Comparison of ENCODE assay signal across 9 cellular contexts in the genomic region with DNA sequence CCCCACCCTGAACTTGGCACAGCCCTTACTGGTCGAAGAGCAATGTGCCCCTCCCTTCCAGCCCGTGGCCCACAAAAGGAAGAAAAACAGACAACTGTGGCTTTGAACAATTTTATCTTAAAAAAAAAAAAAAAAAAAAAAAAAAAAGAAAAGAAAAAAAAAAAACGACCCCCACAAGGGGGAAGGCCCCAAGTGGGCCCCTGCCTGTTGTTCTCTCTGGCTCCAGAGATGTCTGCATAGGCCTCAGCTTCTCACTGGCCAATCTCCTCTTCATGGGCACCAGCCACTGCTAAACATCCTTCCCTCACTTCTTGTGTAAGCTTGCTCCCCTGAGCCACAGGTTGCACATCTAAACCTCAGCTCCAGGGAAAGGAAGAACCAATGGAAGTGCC. TPM values are rescaled to one million over a fixed set of nuclear protein-coding genes. Genes with fewer than 3 reads are reported as not detected.
DNase-seq lines count a peak whose midpoint lies in the region; ATAC-seq and TF ChIP-seq lines count a peak whose summit lies in the region.
"Had no signal": no experiment of that assay in that cellular context is flagged by ENCODE, and none has a peak within 500 bp of the region (broad histone marks: within the 10 kb centered on the region; RNA-seq: fewer than 3 reads in every experiment).

No MANE protein-coding gene starts in this region.

- DNase-seq in activated T-cell treated with anti-CD3 and anti-CD28 coated beads, Interleukin-2, amount 50 U/mL, for 24 hours = no peak
- no peak for DNase-seq in activated T-cell treated with anti-CD3 and anti-CD28 coated beads for 4 hours
- DNase-seq in activated naive CD8-positive, alpha-beta T cell treated with anti-CD3 and anti-CD28 coated beads, Interleukin-2, amount 10 ng/mL, durations not matched to agents 7 days and 5 days = no peak
- no peak for DNase-seq in right lobe of liver
- DNase-seq in caudate nucleus (lab: John Stamatoyannopoulos, UW) = no peak
- no peak for DNase-seq in substantia nigra (lab: John Stamatoyannopoulos, UW)

- no peaks in the 10 kb centered on the region for H3K27me3 ChIP-seq in right lobe of liver
- H3K27me3 ChIP-seq in stomach smooth muscle (ENCODE audit: control insufficient read depth in 1 of 2, insufficient read depth in 2 of 2, low read length in 2 of 2) = no peaks in the 10 kb centered on the region

- H3K36me3 ChIP-seq in right lobe of liver (peaks cover 6 to 41% (median 21%) of the 10 kb centered on the region in 4 donors), stomach smooth muscle (ENCODE audit: control insufficient read depth in 2 of 2, insufficient read depth in 2 of 2, low read length in 2 of 2) (peaks cover 35 to 36% of the 10 kb centered on the region in 2 donors)

- intact Hi-C loops in right lobe of liver (cut with DNase I) = no loop called here

- no peaks in the 10 kb centered on the region for H3K9me3 Mint-ChIP-seq in activated T-cell treated with anti-CD3 and anti-CD28 coated beads, Interleukin-2, amount 50 U/mL, for 24 hours
- H3K9me3 Mint-ChIP-seq in activated naive CD8-positive, alpha-beta T cell treated with anti-CD3 and anti-CD28 coated beads, Interleukin-2, amount 10 ng/mL, durations not matched to agents 7 days and 5 days = no peaks in the 10 kb centered on the region

- no peak for ATAC-seq in activated naive CD8-positive, alpha-beta T cell treated with anti-CD3 and anti-CD28 coated beads, Interleukin-2, amount 10 ng/mL, durations not matched to agents 7 days and 5 days (ENCODE audit: low read depth)
- ATAC-seq in right lobe of liver = peak in 2 of 4 donors; percentile 2 to 3
- no peak for ATAC-seq in HG02678 (IDR thresholded peaks at IDR 0.05; ENCODE audit: unreplicated experiment)

- H3K4me1 Mint-ChIP-seq in activated T-cell treated with anti-CD3 and anti-CD28 coated beads, Interleukin-2, amount 50 U/mL, for 24 hours (ENCODE audit: low read depth) = peaks cover 51% of the 10 kb centered on the region
- peaks cover 34% of the 10 kb centered on the region for H3K4me1 Mint-ChIP-seq in activated naive CD8-positive, alpha-beta T cell treated with anti-CD3 and anti-CD28 coated beads, Interleukin-2, amount 10 ng/mL, durations not matched to agents 7 days and 5 days

- peak overlapping the region; percentile 97 for H3K27ac Mint-ChIP-seq in activated T-cell treated with anti-CD3 and anti-CD28 coated beads, Interleukin-2, amount 50 U/mL, for 24 hours
- H3K27ac Mint-ChIP-seq in activated naive CD8-positive, alpha-beta T cell treated with anti-CD3 and anti-CD28 coated beads, Interleukin-2, amount 10 ng/mL, durations not matched to agents 7 days and 5 days = peak overlapping the region; percentile 90

- peak overlapping the region; percentile 89 for H3K4me3 Mint-ChIP-seq in activated T-cell treated with anti-CD3 and anti-CD28 coated beads, Interleukin-2, amount 50 U/mL, for 24 hours
- peak overlapping the region; percentile 93 for H3K4me3 Mint-ChIP-seq in activated naive CD8-positive, alpha-beta T cell treated with anti-CD3 and anti-CD28 coated beads, Interleukin-2, amount 10 ng/mL, durations not matched to agents 7 days and 5 days

- H3K36me3 Mint-ChIP-seq in activated T-cell treated with anti-CD3 and anti-CD28 coated beads, Interleukin-2, amount 50 U/mL, for 24 hours (ENCODE audit: low read depth) = peaks cover 63% of the 10 kb centered on the region
- peaks cover 26% of the 10 kb centered on the region for H3K36me3 Mint-ChIP-seq in activated naive CD8-positive, alpha-beta T cell treated with anti-CD3 and anti-CD28 coated beads, Interleukin-2, amount 10 ng/mL, durations not matched to agents 7 days and 5 days

- H3K9me3 ChIP-seq in right lobe of liver = no peaks in the 10 kb centered on the region
- no peaks in the 10 kb centered on the region for H3K9me3 ChIP-seq in stomach smooth muscle (ENCODE audit: control insufficient read depth in 2 of 2, low read length in 2 of 2)

- no peaks in the 10 kb centered on the region for H3K27me3 Mint-ChIP-seq in activated T-cell treated with anti-CD3 and anti-CD28 coated beads, Interleukin-2, amount 50 U/mL, for 24 hours
- H3K27me3 Mint-ChIP-seq in activated naive CD8-positive, alpha-beta T cell treated with anti-CD3 and anti-CD28 coated beads, Interleukin-2, amount 10 ng/mL, durations not matched to agents 7 days and 5 days = no peaks in the 10 kb centered on the region

- H3K4me1 ChIP-seq in right lobe of liver (peaks cover 0 to 21% (median 7%) of the 10 kb centered on the region in 4 donors), stomach smooth muscle (ENCODE audit: control insufficient read depth, insufficient read depth, low read length) (peaks cover 18% of the 10 kb centered on the region)

- POLR2A ChIA-PET in activated naive CD8-positive, alpha-beta T cell treated with anti-CD3 and anti-CD28 coated beads, Interleukin-2, amount 10 ng/mL, durations not matched to agents 7 days and 5 days (lab: Charles Lee) = interaction anchor here (0.6 to 3.6 kb wide), 13 partner anchors 8 to 393 kb away, joined by 3 to 35 read pairs (median 6); partner anchors contain the start of genes ARHGAP30, DEDD, F11R and NIT1

- TF ChIP-seq POLR2A in right lobe of liver (IDR thresholded peaks at IDR 0.05) = no peak

- no peak for TF ChIP-seq CTCF in right lobe of liver (IDR thresholded peaks at IDR 0.05)

- H3K4me3 ChIP-seq in right lobe of liver = peak overlapping the region; percentile 58 to 80 (median 72)
- H3K4me3 ChIP-seq in stomach smooth muscle (ENCODE audit: low read length in 2 of 2) = peak overlapping the region; percentile 59 to 81

- no peak overlapping the region for H3K9ac ChIP-seq in stomach smooth muscle (ENCODE audit: low read length in 2 of 2)

- H3K27ac ChIP-seq in right lobe of liver (peak overlapping the region in 1 of 3 donors; percentile 53), stomach smooth muscle (ENCODE audit: low read length) (no peak overlapping the region), caudate nucleus (ENCODE audit: low read depth, low read length) (no peak overlapping the region), substantia nigra (ENCODE audit: low read depth, low read length, poor library complexity, severe bottlenecking) (no peak overlapping the region)

- WGBS in right lobe of liver (ENCODE audit: insufficient coverage, low coverage, low lambda C conversion rate, missing lambda C conversion rate) = 27% methylated on average over 2 of the region's 3 CpGs

RNA-seq across cellular contexts. Expression of gene TSTD1, which starts 0.4 kb away (rescaled TPM):
- 10 to 100 TPM; 81.7 to 84.9 TPM for total RNA-seq in activated naive CD8-positive, alpha-beta T cell treated with anti-CD3 and anti-CD28 coated beads, Interleukin-2, amount 10 ng/mL, durations not matched to agents 7 days and 5 days
- total RNA-seq in right lobe of liver = 10 to 100 TPM; 16.3 to 60.8 (median 28.3) TPM

RNA-seq across cellular contexts. Expression of gene USF1, which starts 6.6 kb away (rescaled TPM):
- 10 to 100 TPM; 93.0 to 96.3 TPM for total RNA-seq in activated naive CD8-positive, alpha-beta T cell treated with anti-CD3 and anti-CD28 coated beads, Interleukin-2, amount 10 ng/mL, durations not matched to agents 7 days and 5 days
- 10 to 100 TPM; 25.5 to 34.3 (median 28.1) TPM for total RNA-seq in right lobe of liver

RNA-seq across cellular contexts. Expression of gene F11R, which starts 18.2 kb away (rescaled TPM):
- 10 to 100 TPM; 28.5 to 35.9 TPM for total RNA-seq in activated naive CD8-positive, alpha-beta T cell treated with anti-CD3 and anti-CD28 coated beads, Interleukin-2, amount 10 ng/mL, durations not matched to agents 7 days and 5 days
- 100 to 1,000 TPM in 1 of 6 experiments, 10 to 100 TPM in 5; 48.3 to 119 (median 65.3) TPM for total RNA-seq in right lobe of liver

RNA-seq across cellular contexts. Expression of gene ARHGAP30, which starts 30.5 kb away (rescaled TPM):
- total RNA-seq in activated naive CD8-positive, alpha-beta T cell treated with anti-CD3 and anti-CD28 coated beads, Interleukin-2, amount 10 ng/mL, durations not matched to agents 7 days and 5 days = 100 to 1,000 TPM; 260 to 273 TPM
- total RNA-seq in right lobe of liver = 1 to 10 TPM; 2.8 to 7.4 (median 3.6) TPM

RNA-seq across cellular contexts. Expression of gene NECTIN4, which starts 50.2 kb away (rescaled TPM):
- total RNA-seq in activated naive CD8-positive, alpha-beta T cell treated with anti-CD3 and anti-CD28 coated beads, Interleukin-2, amount 10 ng/mL, durations not matched to agents 7 days and 5 days = not detected
- not detected for total RNA-seq in right lobe of liver
- total RNA-seq: M059J had no signal
